9 cellular contexts compared by ENCODE assay signal in the genomic region with DNA sequence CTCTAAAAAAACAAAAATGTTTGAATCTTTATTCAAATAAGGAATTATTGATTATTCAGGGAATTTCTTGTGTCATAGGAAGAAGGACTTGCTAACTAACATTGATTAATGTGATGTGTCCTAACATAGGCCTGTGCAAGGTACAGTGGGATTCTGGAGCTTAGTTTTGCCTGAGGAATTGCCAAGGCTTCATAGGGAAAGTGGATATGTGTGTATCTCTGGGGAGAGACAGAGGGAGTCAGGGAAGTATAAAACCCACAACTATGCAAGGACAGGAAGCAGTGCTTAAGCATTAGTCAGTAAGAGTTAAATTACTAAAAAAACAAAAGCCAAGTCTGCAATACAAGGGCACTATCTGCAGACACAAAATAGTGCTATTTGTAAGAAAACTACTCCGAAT. TPM values are rescaled to one million over a fixed set of nuclear protein-coding genes. Genes with fewer than 3 reads are reported as not detected.
DNase-seq lines count a peak whose midpoint lies in the region; ATAC-seq, FAIRE-seq and TF ChIP-seq lines count a peak whose summit lies in the region.
"Had no signal": no experiment of that assay in that cellular context is flagged by ENCODE, and none has a peak within 500 bp of the region (broad histone marks: within the 10 kb centered on the region; RNA-seq: fewer than 3 reads in every experiment).

No MANE protein-coding gene starts in this region.

- peak; percentile 45 for FAIRE-seq in GM12891 (lab: Jason Lieb, UNC)
- FAIRE-seq in GM12892 (lab: Jason Lieb, UNC), result no peak

- TF ChIP-seq POLR2A in GM12891 (IDR thresholded peaks at IDR 0.05; ENCODE audit: low read depth, low read length) (no peak), GM12892 (IDR thresholded peaks at IDR 0.05; ENCODE audit: low read depth, low read length) (no peak)

- TF ChIP-seq CTCF in fibroblast of villous mesenchyme (IDR thresholded peaks at IDR 0.05; ENCODE audit: insufficient read depth, low read depth, low read length), result no peak

- ATAC-seq in GM19397 (IDR thresholded peaks at IDR 0.05; ENCODE audit: unreplicated experiment), result no peak
- ATAC-seq in GM21576 (IDR thresholded peaks at IDR 0.05; ENCODE audit: unreplicated experiment), result no peak

- peak; percentile 15 for DNase-seq in 8988T
- no peak for DNase-seq in GM12891 (ENCODE audit: insufficient read length, low spot score)
- DNase-seq in SW 1271 (lab: John Stamatoyannopoulos, UW), result peak; percentile 77 to 95
- peak; percentile 83 for DNase-seq in fibroblast of villous mesenchyme (ENCODE audit: low read depth)
- DNase-seq in GM12892 (ENCODE audit: insufficient read length), result no peak
- DNase-seq in occipital lobe (lab: John Stamatoyannopoulos, UW), result no peak
- DNase-seq: NCI-H1048 had no signal

- H3K4me3 ChIP-seq in fibroblast of villous mesenchyme (ENCODE audit: low read depth, low read length), result no peak overlapping the region

TF ChIP-seq in GM12891, 5 proteins besides CTCF, POLR2A, EP300 and RAD21:
- TF ChIP-seq PAX5 (IDR thresholded peaks at IDR 0.05; ENCODE audit: insufficient read depth, low read length, severe bottlenecking), result no peak
- TF ChIP-seq TAF1 (IDR thresholded peaks at IDR 0.05; ENCODE audit: low read depth, low read length), result no peak
- TF ChIP-seq SPI1 (IDR thresholded peaks at IDR 0.05; ENCODE audit: low read depth, low read length), result no peak
- TF ChIP-seq POLR2AphosphoS5 (IDR thresholded peaks at IDR 0.05; ENCODE audit: low read depth, low read length), result no peak
- no peak for TF ChIP-seq POU2F2 (IDR thresholded peaks at IDR 0.05; ENCODE audit: low read depth, low read length)

RNA-seq across cellular contexts. Expression of a gene that starts 59.6 kb away (rescaled TPM):
- polyA plus RNA-seq in GM12891 (2012; ENCODE audit: low read depth, missing spikeins), result 5.5 TPM
- total RNA-seq in fibroblast of villous mesenchyme (6.0 and 8.1 TPM in 2 replicates), occipital lobe (8.4 TPM)
- 5.0 TPM for polyA plus RNA-seq in GM12892 (2012; ENCODE audit: missing spikeins)

Comparison
In these comparisons a context has a peak if more than half of its experiments do, and no peak if none do; other contexts are left out.
1. DNase-seq: peak in 8988T (single experiment), SW 1271 (2 of 2) and fibroblast of villous mesenchyme (single experiment); none in GM12891 (single experiment), GM12892 (single experiment) and occipital lobe (single experiment).